1 cellular context compared by ENCODE assay signal in genomic region chr9:133335924-133336811, GRCh38.
TF ChIP-seq lines count a peak whose summit lies in the region.

SURF6 (minus strand) TSS chr9:133336188; CDS start chr9:133336132, 56 bp downstream.

TF ChIP-seq in K562, 482 proteins besides CTCF, POLR2A, EP300 and RAD21 (continued from another document and continues in another):
- TF ChIP-seq, protein P1, sequence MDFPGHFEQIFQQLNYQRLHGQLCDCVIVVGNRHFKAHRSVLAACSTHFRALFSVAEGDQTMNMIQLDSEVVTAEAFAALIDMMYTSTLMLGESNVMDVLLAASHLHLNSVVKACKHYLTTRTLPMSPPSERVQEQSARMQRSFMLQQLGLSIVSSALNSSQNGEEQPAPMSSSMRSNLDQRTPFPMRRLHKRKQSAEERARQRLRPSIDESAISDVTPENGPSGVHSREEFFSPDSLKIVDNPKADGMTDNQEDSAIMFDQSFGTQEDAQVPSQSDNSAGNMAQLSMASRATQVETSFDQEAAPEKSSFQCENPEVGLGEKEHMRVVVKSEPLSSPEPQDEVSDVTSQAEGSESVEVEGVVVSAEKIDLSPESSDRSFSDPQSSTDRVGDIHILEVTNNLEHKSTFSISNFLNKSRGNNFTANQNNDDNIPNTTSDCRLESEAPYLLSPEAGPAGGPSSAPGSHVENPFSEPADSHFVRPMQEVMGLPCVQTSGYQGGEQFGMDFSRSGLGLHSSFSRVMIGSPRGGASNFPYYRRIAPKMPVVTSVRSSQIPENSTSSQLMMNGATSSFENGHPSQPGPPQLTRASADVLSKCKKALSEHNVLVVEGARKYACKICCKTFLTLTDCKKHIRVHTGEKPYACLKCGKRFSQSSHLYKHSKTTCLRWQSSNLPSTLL (IDR thresholded peaks at IDR 0.05), result no peak
- TF ChIP-seq ZNF668 (CRISPR knock-in tag; IDR thresholded peaks at IDR 0.05) (no peak), FOXP1 (CRISPR knock-in tag; IDR thresholded peaks at IDR 0.05) (peak; percentile 94), HNRNPK (IDR thresholded peaks at IDR 0.05; ENCODE audit: low read depth, low read length, poor library complexity, severe bottlenecking) (peak; percentile 34), U2AF1 (optimal IDR thresholded peaks at IDR 0.05; ENCODE audit: low read depth, low read length) (peak; percentile 83), TCF3 (CRISPR knock-in tag; IDR thresholded peaks at IDR 0.05) (peak; percentile 49), CTBP1 (IDR thresholded peaks at IDR 0.05; ENCODE audit: borderline replicate concordance) (peak; percentile 79; the same call in 1 of the 2 replicates), NR3C1 (CRISPR knock-in tag; IDR thresholded peaks at IDR 0.05) (no peak), TRIM25 (IDR thresholded peaks at IDR 0.05; ENCODE audit: borderline replicate concordance) (no peak), OTX1 (CRISPR knock-in tag; IDR thresholded peaks at IDR 0.05) (no peak; the same call in 1 of the 2 replicates), NCOA6 (IDR thresholded peaks at IDR 0.05) (no peak), RAD51 (IDR thresholded peaks at IDR 0.05; ENCODE audit: borderline replicate concordance, low read depth) (peak; percentile 62), DPF2 (IDR thresholded peaks at IDR 0.05) (0 out of 2 replicates have a peak, but pooled peaks have one; percentile 18), JUN (IDR thresholded peaks at IDR 0.05; ENCODE audit: borderline replicate concordance, low read depth, low read length) (peak; percentile 73), JUN (CRISPR knock-in tag; IDR thresholded peaks at IDR 0.05; ENCODE audit: borderline replicate concordance) (no peak; the same call in 1 of the 2 replicates), ZNF586 (CRISPR knock-in tag; conservative IDR thresholded peaks at IDR 0.05) (no peak), BHLHE40 (IDR thresholded peaks at IDR 0.05; ENCODE audit: low read length) (peak; percentile 94), ZBTB7A (IDR thresholded peaks at IDR 0.05; ENCODE audit: borderline replicate concordance, control insufficient read depth, low read depth, low read length) (peak; percentile 70; the same call in 1 of the 2 replicates), ZBTB33 (CRISPR knock-in tag; IDR thresholded peaks at IDR 0.05) (peak; percentile 74), MEF2A (IDR thresholded peaks at IDR 0.05; ENCODE audit: control insufficient read depth, low read depth, low read length) (no peak), ZNF408 (CRISPR knock-in tag; IDR thresholded peaks at IDR 0.05; ENCODE audit: low read depth) (no peak), CSDE1 (IDR thresholded peaks at IDR 0.05) (no peak), SNAPC5 (CRISPR knock-in tag; IDR thresholded peaks at IDR 0.05) (no peak), HNRNPLL (IDR thresholded peaks at IDR 0.05; ENCODE audit: low read depth, low read length, poor library complexity, severe bottlenecking) (peak; percentile 53), MNT (conservative IDR thresholded peaks at IDR 0.05) (peak; percentile 96 to 98), CBFA2T2 (conservative IDR thresholded peaks at IDR 0.05) (0 out of 2 replicates have a peak, but pooled peaks have one; percentile 11), RBM25 (IDR thresholded peaks at IDR 0.05; ENCODE audit: low read depth, low read length, severe bottlenecking) (peak; percentile 77), MIER1 (IDR thresholded peaks at IDR 0.05; ENCODE audit: low read depth) (peak; percentile 52; the same call in 1 of the 2 replicates), ZNF24 (IDR thresholded peaks at IDR 0.05) (peak; percentile 81), CCNT2 (IDR thresholded peaks at IDR 0.05; ENCODE audit: borderline replicate concordance, extremely low read depth, insufficient read length, low read depth, low read length) (peak; percentile 97)
- TF ChIP-seq, protein P2, sequence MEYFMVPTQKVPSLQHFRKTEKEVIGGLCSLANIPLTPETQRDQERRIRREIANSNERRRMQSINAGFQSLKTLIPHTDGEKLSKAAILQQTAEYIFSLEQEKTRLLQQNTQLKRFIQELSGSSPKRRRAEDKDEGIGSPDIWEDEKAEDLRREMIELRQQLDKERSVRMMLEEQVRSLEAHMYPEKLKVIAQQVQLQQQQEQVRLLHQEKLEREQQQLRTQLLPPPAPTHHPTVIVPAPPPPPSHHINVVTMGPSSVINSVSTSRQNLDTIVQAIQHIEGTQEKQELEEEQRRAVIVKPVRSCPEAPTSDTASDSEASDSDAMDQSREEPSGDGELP (CRISPR knock-in tag; IDR thresholded peaks at IDR 0.05; ENCODE audit: borderline replicate concordance), result peak; percentile 95
- TF ChIP-seq, protein P3, sequence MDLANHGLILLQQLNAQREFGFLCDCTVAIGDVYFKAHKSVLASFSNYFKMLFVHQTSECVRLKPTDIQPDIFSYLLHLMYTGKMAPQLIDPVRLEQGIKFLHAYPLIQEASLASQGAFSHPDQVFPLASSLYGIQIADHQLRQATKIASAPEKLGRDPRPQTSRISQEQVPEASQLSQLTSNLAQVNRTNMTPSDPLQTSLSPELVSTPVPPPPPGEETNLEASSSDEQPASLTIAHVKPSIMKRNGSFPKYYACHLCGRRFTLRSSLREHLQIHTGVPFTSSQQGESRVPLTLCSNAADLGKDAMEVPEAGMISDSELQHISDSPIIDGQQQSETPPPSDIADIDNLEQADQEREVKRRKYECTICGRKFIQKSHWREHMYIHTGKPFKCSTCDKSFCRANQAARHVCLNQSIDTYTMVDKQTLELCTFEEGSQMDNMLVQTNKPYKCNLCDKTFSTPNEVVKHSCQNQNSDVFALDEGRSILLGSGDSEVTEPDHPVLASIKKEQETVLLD (IDR thresholded peaks at IDR 0.05), result no peak
- TF ChIP-seq, protein P4, sequence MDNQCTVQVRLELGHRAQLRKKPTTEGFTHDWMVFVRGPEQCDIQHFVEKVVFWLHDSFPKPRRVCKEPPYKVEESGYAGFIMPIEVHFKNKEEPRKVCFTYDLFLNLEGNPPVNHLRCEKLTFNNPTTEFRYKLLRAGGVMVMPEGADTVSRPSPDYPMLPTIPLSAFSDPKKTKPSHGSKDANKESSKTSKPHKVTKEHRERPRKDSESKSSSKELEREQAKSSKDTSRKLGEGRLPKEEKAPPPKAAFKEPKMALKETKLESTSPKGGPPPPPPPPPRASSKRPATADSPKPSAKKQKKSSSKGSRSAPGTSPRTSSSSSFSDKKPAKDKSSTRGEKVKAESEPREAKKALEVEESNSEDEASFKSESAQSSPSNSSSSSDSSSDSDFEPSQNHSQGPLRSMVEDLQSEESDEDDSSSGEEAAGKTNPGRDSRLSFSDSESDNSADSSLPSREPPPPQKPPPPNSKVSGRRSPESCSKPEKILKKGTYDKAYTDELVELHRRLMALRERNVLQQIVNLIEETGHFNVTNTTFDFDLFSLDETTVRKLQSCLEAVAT (IDR thresholded peaks at IDR 0.05), result peak in 1 of 2 experiments; percentile 100; a peak in 2 of 4 replicates
- TF ChIP-seq, protein P5, sequence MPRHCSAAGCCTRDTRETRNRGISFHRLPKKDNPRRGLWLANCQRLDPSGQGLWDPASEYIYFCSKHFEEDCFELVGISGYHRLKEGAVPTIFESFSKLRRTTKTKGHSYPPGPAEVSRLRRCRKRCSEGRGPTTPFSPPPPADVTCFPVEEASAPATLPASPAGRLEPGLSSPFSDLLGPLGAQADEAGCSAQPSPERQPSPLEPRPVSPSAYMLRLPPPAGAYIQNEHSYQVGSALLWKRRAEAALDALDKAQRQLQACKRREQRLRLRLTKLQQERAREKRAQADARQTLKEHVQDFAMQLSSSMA (CRISPR knock-in tag; IDR thresholded peaks at IDR 0.05), result peak; percentile 34; the same call in 1 of the 2 replicates
- TF ChIP-seq, protein P6, sequence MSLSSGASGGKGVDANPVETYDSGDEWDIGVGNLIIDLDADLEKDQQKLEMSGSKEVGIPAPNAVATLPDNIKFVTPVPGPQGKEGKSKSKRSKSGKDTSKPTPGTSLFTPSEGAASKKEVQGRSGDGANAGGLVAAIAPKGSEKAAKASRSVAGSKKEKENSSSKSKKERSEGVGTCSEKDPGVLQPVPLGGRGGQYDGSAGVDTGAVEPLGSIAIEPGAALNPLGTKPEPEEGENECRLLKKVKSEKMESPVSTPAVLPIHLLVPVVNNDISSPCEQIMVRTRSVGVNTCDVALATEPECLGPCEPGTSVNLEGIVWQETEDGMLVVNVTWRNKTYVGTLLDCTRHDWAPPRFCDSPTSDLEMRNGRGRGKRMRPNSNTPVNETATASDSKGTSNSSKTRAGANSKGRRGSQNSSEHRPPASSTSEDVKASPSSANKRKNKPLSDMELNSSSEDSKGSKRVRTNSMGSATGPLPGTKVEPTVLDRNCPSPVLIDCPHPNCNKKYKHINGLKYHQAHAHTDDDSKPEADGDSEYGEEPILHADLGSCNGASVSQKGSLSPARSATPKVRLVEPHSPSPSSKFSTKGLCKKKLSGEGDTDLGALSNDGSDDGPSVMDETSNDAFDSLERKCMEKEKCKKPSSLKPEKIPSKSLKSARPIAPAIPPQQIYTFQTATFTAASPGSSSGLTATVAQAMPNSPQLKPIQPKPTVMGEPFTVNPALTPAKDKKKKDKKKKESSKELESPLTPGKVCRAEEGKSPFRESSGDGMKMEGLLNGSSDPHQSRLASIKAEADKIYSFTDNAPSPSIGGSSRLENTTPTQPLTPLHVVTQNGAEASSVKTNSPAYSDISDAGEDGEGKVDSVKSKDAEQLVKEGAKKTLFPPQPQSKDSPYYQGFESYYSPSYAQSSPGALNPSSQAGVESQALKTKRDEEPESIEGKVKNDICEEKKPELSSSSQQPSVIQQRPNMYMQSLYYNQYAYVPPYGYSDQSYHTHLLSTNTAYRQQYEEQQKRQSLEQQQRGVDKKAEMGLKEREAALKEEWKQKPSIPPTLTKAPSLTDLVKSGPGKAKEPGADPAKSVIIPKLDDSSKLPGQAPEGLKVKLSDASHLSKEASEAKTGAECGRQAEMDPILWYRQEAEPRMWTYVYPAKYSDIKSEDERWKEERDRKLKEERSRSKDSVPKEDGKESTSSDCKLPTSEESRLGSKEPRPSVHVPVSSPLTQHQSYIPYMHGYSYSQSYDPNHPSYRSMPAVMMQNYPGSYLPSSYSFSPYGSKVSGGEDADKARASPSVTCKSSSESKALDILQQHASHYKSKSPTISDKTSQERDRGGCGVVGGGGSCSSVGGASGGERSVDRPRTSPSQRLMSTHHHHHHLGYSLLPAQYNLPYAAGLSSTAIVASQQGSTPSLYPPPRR (CRISPR knock-in tag; IDR thresholded peaks at IDR 0.05; ENCODE audit: borderline replicate concordance), result no peak; the same call in 1 of the 2 replicates
- TF ChIP-seq, protein P7, sequence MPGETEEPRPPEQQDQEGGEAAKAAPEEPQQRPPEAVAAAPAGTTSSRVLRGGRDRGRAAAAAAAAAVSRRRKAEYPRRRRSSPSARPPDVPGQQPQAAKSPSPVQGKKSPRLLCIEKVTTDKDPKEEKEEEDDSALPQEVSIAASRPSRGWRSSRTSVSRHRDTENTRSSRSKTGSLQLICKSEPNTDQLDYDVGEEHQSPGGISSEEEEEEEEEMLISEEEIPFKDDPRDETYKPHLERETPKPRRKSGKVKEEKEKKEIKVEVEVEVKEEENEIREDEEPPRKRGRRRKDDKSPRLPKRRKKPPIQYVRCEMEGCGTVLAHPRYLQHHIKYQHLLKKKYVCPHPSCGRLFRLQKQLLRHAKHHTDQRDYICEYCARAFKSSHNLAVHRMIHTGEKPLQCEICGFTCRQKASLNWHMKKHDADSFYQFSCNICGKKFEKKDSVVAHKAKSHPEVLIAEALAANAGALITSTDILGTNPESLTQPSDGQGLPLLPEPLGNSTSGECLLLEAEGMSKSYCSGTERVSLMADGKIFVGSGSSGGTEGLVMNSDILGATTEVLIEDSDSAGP (CRISPR knock-in tag; IDR thresholded peaks at IDR 0.05), result peak; percentile 39; the same call in 1 of the 2 replicates
- TF ChIP-seq, protein P8, sequence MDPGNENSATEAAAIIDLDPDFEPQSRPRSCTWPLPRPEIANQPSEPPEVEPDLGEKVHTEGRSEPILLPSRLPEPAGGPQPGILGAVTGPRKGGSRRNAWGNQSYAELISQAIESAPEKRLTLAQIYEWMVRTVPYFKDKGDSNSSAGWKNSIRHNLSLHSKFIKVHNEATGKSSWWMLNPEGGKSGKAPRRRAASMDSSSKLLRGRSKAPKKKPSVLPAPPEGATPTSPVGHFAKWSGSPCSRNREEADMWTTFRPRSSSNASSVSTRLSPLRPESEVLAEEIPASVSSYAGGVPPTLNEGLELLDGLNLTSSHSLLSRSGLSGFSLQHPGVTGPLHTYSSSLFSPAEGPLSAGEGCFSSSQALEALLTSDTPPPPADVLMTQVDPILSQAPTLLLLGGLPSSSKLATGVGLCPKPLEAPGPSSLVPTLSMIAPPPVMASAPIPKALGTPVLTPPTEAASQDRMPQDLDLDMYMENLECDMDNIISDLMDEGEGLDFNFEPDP (CRISPR knock-in tag; IDR thresholded peaks at IDR 0.05), result no peak
